Comparison of ENCODE assay signal across 8 cellular contexts in genomic region chr6:47242483-47243386, GRCh38.
A peak's percentile ranks its signal among the peaks of the same experiment; 100 is the strongest.
DNase-seq lines count a peak whose midpoint lies in the region; ATAC-seq and TF ChIP-seq lines count a peak whose summit lies in the region.

No MANE protein-coding gene starts in this region.

- ATAC-seq in GM19328 (IDR thresholded peaks at IDR 0.05; ENCODE audit: unreplicated experiment): peak; percentile 97
- peak; percentile 96 for ATAC-seq in HG03432 (IDR thresholded peaks at IDR 0.05; ENCODE audit: unreplicated experiment)
- ATAC-seq in activated CD8-positive, alpha-beta memory T cell treated with anti-CD3 and anti-CD28 coated beads, Interleukin-2, amount 10 ng/mL, durations not matched to agents 7 days and 5 days: peak; percentile 83
- ATAC-seq in stimulated activated effector memory CD8-positive, alpha-beta T cell treated with anti-CD3 and anti-CD28 coated beads, Interleukin-12 subunit alpha, Interleukin-12 subunit beta, amount 100 ng/mL, for 72 hours: peak; percentile 63

- H3K27me3 Mint-ChIP-seq in activated CD8-positive, alpha-beta memory T cell treated with anti-CD3 and anti-CD28 coated beads, Interleukin-2, amount 10 ng/mL, durations not matched to agents 7 days and 5 days: peaks cover 3% of the 10 kb centered on the region

- H3K4me1 ChIP-seq in muscle layer of duodenum (ENCODE audit: control insufficient read depth in 1 of 2, insufficient read depth in 2 of 2, low read length in 2 of 2): peaks cover 30% of the 10 kb centered on the region in 2 donors

- CTCF ChIA-PET in activated CD8-positive, alpha-beta memory T cell treated with anti-CD3 and anti-CD28 coated beads, Interleukin-2, amount 10 ng/mL, durations not matched to agents 7 days and 5 days (lab: Charles Lee): no interaction called here

- no peaks in the 10 kb centered on the region for H3K27me3 ChIP-seq in muscle layer of duodenum (ENCODE audit: low read depth, low read length)

- H3K4me1 Mint-ChIP-seq in activated CD8-positive, alpha-beta memory T cell treated with anti-CD3 and anti-CD28 coated beads, Interleukin-2, amount 10 ng/mL, durations not matched to agents 7 days and 5 days: peaks cover 3% of the 10 kb centered on the region
- H3K4me1 Mint-ChIP-seq in stimulated activated effector memory CD8-positive, alpha-beta T cell treated with anti-CD3 and anti-CD28 coated beads, Interleukin-12 subunit alpha, Interleukin-12 subunit beta, amount 100 ng/mL, for 72 hours: no peaks in the 10 kb centered on the region

- H3K36me3 Mint-ChIP-seq in activated CD8-positive, alpha-beta memory T cell treated with anti-CD3 and anti-CD28 coated beads, Interleukin-2, amount 10 ng/mL, durations not matched to agents 7 days and 5 days: no peaks in the 10 kb centered on the region
- H3K36me3 Mint-ChIP-seq in stimulated activated effector memory CD8-positive, alpha-beta T cell treated with anti-CD3 and anti-CD28 coated beads, Interleukin-12 subunit alpha, Interleukin-12 subunit beta, amount 100 ng/mL, for 72 hours: no peaks in the 10 kb centered on the region

- no peaks in the 10 kb centered on the region for H3K9me3 ChIP-seq in muscle layer of duodenum (ENCODE audit: control insufficient read depth in 1 of 2, low read length in 2 of 2)

- TF ChIP-seq CTCF in epithelial cell of esophagus (IDR thresholded peaks at IDR 0.05; ENCODE audit: insufficient read depth, low read depth, low read length, missing control alignments): no peak

- H3K4me3 ChIP-seq in epithelial cell of esophagus (ENCODE audit: low read length) (no peak overlapping the region), muscle layer of duodenum (ENCODE audit: low read depth in 1 of 2, low read length in 2 of 2) (peak overlapping the region in 1 of 2 donors; percentile 18)

- no peak overlapping the region for H3K4me3 Mint-ChIP-seq in activated CD8-positive, alpha-beta memory T cell treated with anti-CD3 and anti-CD28 coated beads, Interleukin-2, amount 10 ng/mL, durations not matched to agents 7 days and 5 days
- no peak overlapping the region for H3K4me3 Mint-ChIP-seq in stimulated activated effector memory CD8-positive, alpha-beta T cell treated with anti-CD3 and anti-CD28 coated beads, Interleukin-12 subunit alpha, Interleukin-12 subunit beta, amount 100 ng/mL, for 72 hours

- H3K27ac ChIP-seq in muscle layer of duodenum (ENCODE audit: low read length): peak overlapping the region; percentile 77

- H3K36me3 ChIP-seq in muscle layer of duodenum (ENCODE audit: control insufficient read depth in 1 of 2, insufficient read depth in 2 of 2, low read length in 2 of 2): no peaks in the 10 kb centered on the region

- no peaks in the 10 kb centered on the region for H3K9me3 Mint-ChIP-seq in activated CD8-positive, alpha-beta memory T cell treated with anti-CD3 and anti-CD28 coated beads, Interleukin-2, amount 10 ng/mL, durations not matched to agents 7 days and 5 days (ENCODE audit: low read depth)
- no peaks in the 10 kb centered on the region for H3K9me3 Mint-ChIP-seq in stimulated activated effector memory CD8-positive, alpha-beta T cell treated with anti-CD3 and anti-CD28 coated beads, Interleukin-12 subunit alpha, Interleukin-12 subunit beta, amount 100 ng/mL, for 72 hours

- DNase-seq in C1 segment of cervical spinal cord (lab: John Stamatoyannopoulos, UW): peak; percentile 11 to 91 (median 70)
- DNase-seq in NCI-H748 treated with DMSO at 0.1 percent for 48 hours (lab: John Stamatoyannopoulos, UW): peak; percentile 68
- peak; percentile 74 for DNase-seq in activated CD8-positive, alpha-beta memory T cell treated with anti-CD3 and anti-CD28 coated beads, Interleukin-2, amount 10 ng/mL, durations not matched to agents 7 days and 5 days
- peak; percentile 94 for DNase-seq in epithelial cell of esophagus (ENCODE audit: low read depth)
- no peak for DNase-seq in stimulated activated effector memory CD8-positive, alpha-beta T cell treated with anti-CD3 and anti-CD28 coated beads, Interleukin-12 subunit alpha, Interleukin-12 subunit beta, amount 100 ng/mL, for 72 hours (ENCODE audit: low spot score in 2 of 2)

- no peak overlapping the region for H3K27ac Mint-ChIP-seq in activated CD8-positive, alpha-beta memory T cell treated with anti-CD3 and anti-CD28 coated beads, Interleukin-2, amount 10 ng/mL, durations not matched to agents 7 days and 5 days
- no peak overlapping the region for H3K27ac Mint-ChIP-seq in stimulated activated effector memory CD8-positive, alpha-beta T cell treated with anti-CD3 and anti-CD28 coated beads, Interleukin-12 subunit alpha, Interleukin-12 subunit beta, amount 100 ng/mL, for 72 hours

Comparison
In these comparisons a context has a peak if more than half of its experiments do, and no peak if none do; other contexts are left out.
1. DNase-seq: peak in C1 segment of cervical spinal cord (14 of 14), NCI-H748 treated with DMSO at 0.1 percent for 48 hours (single experiment), activated CD8-positive, alpha-beta memory T cell treated with anti-CD3 and anti-CD28 coated beads, Interleukin-2, amount 10 ng/mL, durations not matched to agents 7 days and 5 days (single experiment) and epithelial cell of esophagus (single experiment); none in stimulated activated effector memory CD8-positive, alpha-beta T cell treated with anti-CD3 and anti-CD28 coated beads, Interleukin-12 subunit alpha, Interleukin-12 subunit beta, amount 100 ng/mL, for 72 hours (0 of 2).
2. Peak in every context shown above with its lines, with median percentiles within 50 percentile points of each other: ATAC-seq.